In genomic region chr2:30984141-30984540, GRCh38 we compare ENCODE assay signal across 15 cellular contexts.
A peak's percentile ranks its signal among the peaks of the same experiment; 100 is the strongest.
DNase-seq lines count a peak whose midpoint lies in the region; ATAC-seq and TF ChIP-seq lines count a peak whose summit lies in the region.
"Had no signal": no experiment of that assay in that cellular context is flagged by ENCODE, and none has a peak within 500 bp of the region (broad histone marks: within the 10 kb centered on the region; RNA-seq: fewer than 3 reads in every experiment).

No MANE protein-coding gene starts in this region.

- no peak overlapping the region for H3K4ac ChIP-seq in mesendoderm (ENCODE audit: low read depth, low read length)

- ATAC-seq in Right ventricle myocardium inferior (peak; percentile 87), heart right ventricle (peak; percentile 52 to 92 (median 82)), HG03196 (IDR thresholded peaks at IDR 0.05; ENCODE audit: unreplicated experiment) (no peak)
- ATAC-seq: HCT116 had no signal

- no peak overlapping the region for H2BK15ac ChIP-seq in mesendoderm (replicated peaks; ENCODE audit: low read depth)

- H3K56ac ChIP-seq in mesendoderm (ENCODE audit: low read length) = no peak overlapping the region

- DNase-seq in Right ventricle myocardium inferior (ENCODE audit: missing footprints) (no peak), right atrium auricular region (ENCODE audit: low spot score) (no peak), heart right ventricle (peak; percentile 41 to 43), mesendoderm (peak; percentile 28), prostate gland (ENCODE audit: low spot score) (peak; percentile 31), cerebellum (ENCODE audit: low spot score) (no peak)
- DNase-seq in NK-92 treated with Interleukin-12 subunit alpha and Interleukin-12 subunit beta, amount 100 ng/mL, for 24 hours (lab: John Stamatoyannopoulos, UW) = no peak
- DNase-seq: 8988T; Calu3; CD4-positive, CD25-positive, alpha-beta regulatory T cell; DMS 273 treated with DMSO at 0.1 percent for 48 hours; GM23248 had no signal

- H3K18ac ChIP-seq in mesendoderm (ENCODE audit: low read length) = no peak overlapping the region

- H3K4me1 ChIP-seq in right atrium auricular region = peaks cover 0 to 45% of the 10 kb centered on the region in 2 donors
- H3K4me1 ChIP-seq in heart right ventricle = peaks cover 2 to 48% (median 20%) of the 10 kb centered on the region in 9 donors
- H3K4me1 ChIP-seq in mesendoderm (ENCODE audit: control insufficient read depth, low read depth, low read length) = no peaks in the 10 kb centered on the region
- H3K4me1 ChIP-seq in prostate gland (replicated peaks) = no peaks in the 10 kb centered on the region

- H3K27ac ChIP-seq in right atrium auricular region (peak overlapping the region in 1 of 2 donors; percentile 45), heart right ventricle (peak overlapping the region in 8 of 10 donors; percentile 37 to 56 (median 44)), mesendoderm (ENCODE audit: low read depth, low read length) (no peak overlapping the region), prostate gland (peak overlapping the region in 1 of 2 donors; percentile 7)
- H3K27ac ChIP-seq: BLaER1 treated with 17β-estradiol and CSF1 and Interleukin-3, amounts not matched to agents 10 nM and 100 nM; GM23248 had no signal

- no peaks in the 10 kb centered on the region for H3K36me3 ChIP-seq in right atrium auricular region
- no peaks in the 10 kb centered on the region for H3K36me3 ChIP-seq in heart right ventricle
- no peaks in the 10 kb centered on the region for H3K36me3 ChIP-seq in mesendoderm (ENCODE audit: control insufficient read depth, insufficient read depth, low read length)
- no peaks in the 10 kb centered on the region for H3K36me3 ChIP-seq in prostate gland

- H3K79me1 ChIP-seq in mesendoderm (ENCODE audit: low read length) = no peaks in the 10 kb centered on the region

- no peak overlapping the region for H4K5ac ChIP-seq in mesendoderm (ENCODE audit: low read length)

- no peak overlapping the region for H2AK5ac ChIP-seq in mesendoderm (ENCODE audit: low read length)

- 16 to 29% methylated on average over 2 of the region's 2 CpGs for WGBS in heart right ventricle, 2 donors
- WGBS in mesendoderm (ENCODE audit: extremely low coverage, insufficient coverage, low lambda C conversion rate) = no CpG with 5 or more reads among the region's 2 CpGs
- WGBS in prostate gland = 43% methylated on average over 2 of the region's 2 CpGs

- no peaks in the 10 kb centered on the region for H3K79me2 ChIP-seq in mesendoderm (ENCODE audit: control insufficient read depth, insufficient read depth, low read length)

- H3K9ac ChIP-seq in mesendoderm (ENCODE audit: low read length) = no peak overlapping the region
- H3K9ac ChIP-seq: BLaER1 treated with 17β-estradiol and CSF1 and Interleukin-3, amounts not matched to agents 10 nM and 100 nM; GM23248 had no signal

- H3K4me3 ChIP-seq in right atrium auricular region (no peak overlapping the region), heart right ventricle (no peak overlapping the region), mesendoderm (ENCODE audit: low read length) (no peak overlapping the region), prostate gland (no peak overlapping the region)
- H3K4me3 ChIP-seq: BLaER1 treated with 17β-estradiol and CSF1 and Interleukin-3, amounts not matched to agents 10 nM and 100 nM; GM23248 had no signal

- no peak overlapping the region for H3K23ac ChIP-seq in mesendoderm (ENCODE audit: low read length)

- intact Hi-C loops in Right ventricle myocardium inferior (cut with DNase I) = no loop called here
- intact Hi-C loops in heart right ventricle (cut with DNase I) = loop anchor here in 1 of 10 donors (10.0 kb wide), 1 partner anchor 341 kb away; no protein-coding TSS in a partner anchor
- intact Hi-C loops in prostate gland (cut with DNase I) = no loop called here

- H3K27me3 ChIP-seq in right atrium auricular region (no peaks in the 10 kb centered on the region), heart right ventricle (no peaks in the 10 kb centered on the region), mesendoderm (ENCODE audit: insufficient read depth, low read length, poor library complexity) (no peaks in the 10 kb centered on the region), prostate gland (replicated peaks; ENCODE audit: insufficient read depth) (no peaks in the 10 kb centered on the region)
- H3K27me3 ChIP-seq: BLaER1 treated with 17β-estradiol and CSF1 and Interleukin-3, amounts not matched to agents 10 nM and 100 nM had no signal

- no peak overlapping the region for H2BK5ac ChIP-seq in mesendoderm (ENCODE audit: low read length)

- H3K9me3 ChIP-seq in right atrium auricular region (no peaks in the 10 kb centered on the region), heart right ventricle (no peaks in the 10 kb centered on the region), prostate gland (no peaks in the 10 kb centered on the region)
- H3K9me3 ChIP-seq: BLaER1 treated with 17β-estradiol and CSF1 and Interleukin-3, amounts not matched to agents 10 nM and 100 nM had no signal

- H3K4me2 ChIP-seq in mesendoderm (ENCODE audit: low read length) = no peak overlapping the region
- H3K4me2 ChIP-seq: BLaER1 treated with 17β-estradiol and CSF1 and Interleukin-3, amounts not matched to agents 10 nM and 100 nM had no signal

- TF ChIP-seq POLR2A in prostate gland (IDR thresholded peaks at IDR 0.05) = no peak

- no peak overlapping the region for H4K8ac ChIP-seq in mesendoderm (ENCODE audit: low read depth, low read length)

- TF ChIP-seq CTCF in right atrium auricular region (IDR thresholded peaks at IDR 0.05) (no peak), heart right ventricle (IDR thresholded peaks at IDR 0.05) (no peak), prostate gland (IDR thresholded peaks at IDR 0.05) (no peak)

- no peak overlapping the region for H2BK120ac ChIP-seq in mesendoderm (ENCODE audit: low read depth, low read length)

Comparison
In these comparisons a context has a peak if more than half of its experiments do, and no peak if none do; other contexts are left out.
1. DNase-seq: peak in heart right ventricle (2 of 2), mesendoderm (single experiment) and prostate gland (single experiment); none in Right ventricle myocardium inferior (single experiment), right atrium auricular region (single experiment), cerebellum (single experiment) and NK-92 treated with Interleukin-12 subunit alpha and Interleukin-12 subunit beta, amount 100 ng/mL, for 24 hours (single experiment).